In the genomic region with DNA sequence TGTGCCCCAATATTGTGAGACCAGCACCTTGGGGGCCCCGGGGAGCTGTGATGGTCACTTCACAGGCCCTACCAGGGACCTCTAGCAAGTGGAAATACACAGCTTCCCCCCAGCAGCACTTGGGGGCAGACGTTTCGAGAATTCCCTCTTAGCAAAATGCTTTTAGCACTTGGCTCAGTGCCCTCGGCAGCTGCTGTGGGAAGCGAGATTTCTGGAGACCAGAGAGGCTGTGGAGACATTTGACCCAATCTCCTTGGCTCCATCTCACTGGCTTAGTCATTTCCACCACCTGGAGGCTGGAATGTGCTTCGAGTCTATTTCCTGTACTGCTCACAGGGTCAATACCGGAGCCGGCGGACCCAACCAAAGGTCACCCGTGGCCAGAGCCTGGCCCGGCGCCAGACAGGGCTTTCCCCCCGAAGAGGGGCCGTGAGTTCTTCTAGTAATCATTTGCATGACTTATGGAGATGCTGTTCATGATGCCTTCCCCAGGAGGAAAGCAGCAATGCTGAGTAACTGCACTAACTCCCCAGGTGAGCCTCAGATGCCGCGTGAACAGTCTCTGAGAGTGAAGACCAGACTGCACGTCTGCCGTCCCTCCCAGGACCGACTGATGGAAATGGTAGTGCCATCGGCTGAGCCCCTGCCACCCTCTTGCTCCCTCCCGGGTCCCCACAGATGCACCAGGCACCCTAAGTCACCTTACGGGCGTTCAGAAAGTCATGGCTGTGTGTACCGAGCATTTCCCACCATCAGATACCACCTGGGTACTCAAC, we compare ENCODE assay signal across 1 cellular context.
TF ChIP-seq lines count a peak whose summit lies in the region.

No MANE protein-coding gene starts in this region.

TF ChIP-seq in HepG2, 621 proteins besides CTCF, POLR2A, EP300 and RAD21 (continued from another document and continues in another):
- TF ChIP-seq, protein P1, sequence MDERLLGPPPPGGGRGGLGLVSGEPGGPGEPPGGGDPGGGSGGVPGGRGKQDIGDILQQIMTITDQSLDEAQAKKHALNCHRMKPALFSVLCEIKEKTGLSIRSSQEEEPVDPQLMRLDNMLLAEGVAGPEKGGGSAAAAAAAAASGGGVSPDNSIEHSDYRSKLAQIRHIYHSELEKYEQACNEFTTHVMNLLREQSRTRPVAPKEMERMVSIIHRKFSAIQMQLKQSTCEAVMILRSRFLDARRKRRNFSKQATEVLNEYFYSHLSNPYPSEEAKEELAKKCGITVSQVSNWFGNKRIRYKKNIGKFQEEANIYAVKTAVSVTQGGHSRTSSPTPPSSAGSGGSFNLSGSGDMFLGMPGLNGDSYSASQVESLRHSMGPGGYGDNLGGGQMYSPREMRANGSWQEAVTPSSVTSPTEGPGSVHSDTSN (CRISPR knock-in tag; IDR thresholded peaks at IDR 0.05), result no peak
- TF ChIP-seq PHB2 (IDR thresholded peaks at IDR 0.05; ENCODE audit: partially characterized antibody) (no peak), ZNF564 (CRISPR knock-in tag; IDR thresholded peaks at IDR 0.05) (no peak), ZNF839 (CRISPR knock-in tag; IDR thresholded peaks at IDR 0.05; ENCODE audit: borderline replicate concordance) (no peak), ZNF558 (CRISPR knock-in tag; IDR thresholded peaks at IDR 0.05; ENCODE audit: borderline replicate concordance) (no peak), ZSCAN30 (CRISPR knock-in tag; IDR thresholded peaks at IDR 0.05) (no peak), SRSF9 (IDR thresholded peaks at IDR 0.05; ENCODE audit: borderline replicate concordance, insufficient read depth, low read depth, low read length, poor library complexity, severe bottlenecking) (no peak), NRL (CRISPR knock-in tag; IDR thresholded peaks at IDR 0.05; ENCODE audit: borderline replicate concordance) (no peak; the same call in 1 of the 2 replicates), ZNF720 (CRISPR knock-in tag; IDR thresholded peaks at IDR 0.05) (no peak), ARHGAP35 (CRISPR knock-in tag; IDR thresholded peaks at IDR 0.05; ENCODE audit: borderline replicate concordance) (no peak), SRY (CRISPR knock-in tag; IDR thresholded peaks at IDR 0.05) (no peak), ZNF343 (CRISPR knock-in tag; IDR thresholded peaks at IDR 0.05) (no peak), ZNF136 (CRISPR knock-in tag; IDR thresholded peaks at IDR 0.05; ENCODE audit: low read depth) (no peak), TP53 (CRISPR knock-in tag; conservative IDR thresholded peaks at IDR 0.05) (no peak), ZNF30 (CRISPR knock-in tag; IDR thresholded peaks at IDR 0.05) (no peak), ZNF781 (CRISPR knock-in tag; IDR thresholded peaks at IDR 0.05; ENCODE audit: borderline replicate concordance, not compliant biosample characterization) (no peak), NAIF1 (CRISPR knock-in tag; IDR thresholded peaks at IDR 0.05; ENCODE audit: borderline replicate concordance) (no peak), BORCS8-MEF2B (CRISPR knock-in tag; IDR thresholded peaks at IDR 0.05) (no peak), KAT7 (CRISPR knock-in tag; IDR thresholded peaks at IDR 0.05; ENCODE audit: borderline replicate concordance) (no peak), FOXO1 (CRISPR knock-in tag; IDR thresholded peaks at IDR 0.05) (no peak), CEBPB (IDR thresholded peaks at IDR 0.05; ENCODE audit: borderline replicate concordance, low read depth, low read length) (no peak), HDAC6 (IDR thresholded peaks at IDR 0.05; ENCODE audit: low read depth, low read length) (no peak), ZNF619 (CRISPR knock-in tag; IDR thresholded peaks at IDR 0.05) (no peak), ZSCAN29 (CRISPR knock-in tag; conservative IDR thresholded peaks at IDR 0.05) (0 out of 2 replicates have a peak, but pooled peaks have one; percentile 22), FOXA3 (CRISPR knock-in tag; IDR thresholded peaks at IDR 0.05) (peak; percentile 62), HES4 (CRISPR knock-in tag; IDR thresholded peaks at IDR 0.05; ENCODE audit: borderline replicate concordance) (no peak), NFIC (IDR thresholded peaks at IDR 0.05; ENCODE audit: low read length) (peak; percentile 71; the same call in 1 of the 2 replicates), ZFY (CRISPR knock-in tag; IDR thresholded peaks at IDR 0.05) (0 out of 2 replicates have a peak, but pooled peaks have one; percentile 27), HNRNPH1 (optimal IDR thresholded peaks at IDR 0.05; ENCODE audit: low read depth, low read length) (no peak), GATAD2A (CRISPR knock-in tag; IDR thresholded peaks at IDR 0.05) (peak; percentile 64), ZNF556 (CRISPR knock-in tag; IDR thresholded peaks at IDR 0.05; ENCODE audit: borderline replicate concordance) (no peak), ATF7-NPFF (CRISPR knock-in tag; IDR thresholded peaks at IDR 0.05; ENCODE audit: low read depth) (no peak), SMARCC2 (IDR thresholded peaks at IDR 0.05) (no peak), CREM (IDR thresholded peaks at IDR 0.05) (0 out of 2 replicates have a peak, but pooled peaks have one; percentile 19), CREM (CRISPR knock-in tag; IDR thresholded peaks at IDR 0.05) (no peak), FOXA1 (IDR thresholded peaks at IDR 0.05) (no peak), FOXA1 (CRISPR knock-in tag; IDR thresholded peaks at IDR 0.05) (peak; percentile 67), ZSCAN25 (CRISPR knock-in tag; IDR thresholded peaks at IDR 0.05) (no peak), CBFB (CRISPR knock-in tag; IDR thresholded peaks at IDR 0.05) (no peak), SYNCRIP (IDR thresholded peaks at IDR 0.05; ENCODE audit: insufficient read depth, low read depth, low read length) (no peak), RFX3 (CRISPR knock-in tag; IDR thresholded peaks at IDR 0.05) (no peak), MAZ (IDR thresholded peaks at IDR 0.05; ENCODE audit: borderline replicate concordance, low read depth, low read length) (peak; percentile 41; the same call in 1 of the 2 replicates), MAZ (CRISPR knock-in tag; IDR thresholded peaks at IDR 0.05; ENCODE audit: low read depth) (no peak), HOXA5 (CRISPR knock-in tag; IDR thresholded peaks at IDR 0.05) (0 out of 2 replicates have a peak, but pooled peaks have one; percentile 45), ZNF124 (CRISPR knock-in tag; IDR thresholded peaks at IDR 0.05) (no peak), ZNF773 (CRISPR knock-in tag; IDR thresholded peaks at IDR 0.05; ENCODE audit: borderline replicate concordance) (no peak)
- TF ChIP-seq, protein P2, sequence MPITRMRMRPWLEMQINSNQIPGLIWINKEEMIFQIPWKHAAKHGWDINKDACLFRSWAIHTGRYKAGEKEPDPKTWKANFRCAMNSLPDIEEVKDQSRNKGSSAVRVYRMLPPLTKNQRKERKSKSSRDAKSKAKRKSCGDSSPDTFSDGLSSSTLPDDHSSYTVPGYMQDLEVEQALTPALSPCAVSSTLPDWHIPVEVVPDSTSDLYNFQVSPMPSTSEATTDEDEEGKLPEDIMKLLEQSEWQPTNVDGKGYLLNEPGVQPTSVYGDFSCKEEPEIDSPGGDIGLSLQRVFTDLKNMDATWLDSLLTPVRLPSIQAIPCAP (CRISPR knock-in tag; IDR thresholded peaks at IDR 0.05; ENCODE audit: low read depth), result no peak
- TF ChIP-seq, protein P3, sequence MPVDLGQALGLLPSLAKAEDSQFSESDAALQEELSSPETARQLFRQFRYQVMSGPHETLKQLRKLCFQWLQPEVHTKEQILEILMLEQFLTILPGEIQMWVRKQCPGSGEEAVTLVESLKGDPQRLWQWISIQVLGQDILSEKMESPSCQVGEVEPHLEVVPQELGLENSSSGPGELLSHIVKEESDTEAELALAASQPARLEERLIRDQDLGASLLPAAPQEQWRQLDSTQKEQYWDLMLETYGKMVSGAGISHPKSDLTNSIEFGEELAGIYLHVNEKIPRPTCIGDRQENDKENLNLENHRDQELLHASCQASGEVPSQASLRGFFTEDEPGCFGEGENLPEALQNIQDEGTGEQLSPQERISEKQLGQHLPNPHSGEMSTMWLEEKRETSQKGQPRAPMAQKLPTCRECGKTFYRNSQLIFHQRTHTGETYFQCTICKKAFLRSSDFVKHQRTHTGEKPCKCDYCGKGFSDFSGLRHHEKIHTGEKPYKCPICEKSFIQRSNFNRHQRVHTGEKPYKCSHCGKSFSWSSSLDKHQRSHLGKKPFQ (CRISPR knock-in tag; IDR thresholded peaks at IDR 0.05; ENCODE audit: insufficient replicate concordance), result peak; percentile 26
- TF ChIP-seq, protein P4, sequence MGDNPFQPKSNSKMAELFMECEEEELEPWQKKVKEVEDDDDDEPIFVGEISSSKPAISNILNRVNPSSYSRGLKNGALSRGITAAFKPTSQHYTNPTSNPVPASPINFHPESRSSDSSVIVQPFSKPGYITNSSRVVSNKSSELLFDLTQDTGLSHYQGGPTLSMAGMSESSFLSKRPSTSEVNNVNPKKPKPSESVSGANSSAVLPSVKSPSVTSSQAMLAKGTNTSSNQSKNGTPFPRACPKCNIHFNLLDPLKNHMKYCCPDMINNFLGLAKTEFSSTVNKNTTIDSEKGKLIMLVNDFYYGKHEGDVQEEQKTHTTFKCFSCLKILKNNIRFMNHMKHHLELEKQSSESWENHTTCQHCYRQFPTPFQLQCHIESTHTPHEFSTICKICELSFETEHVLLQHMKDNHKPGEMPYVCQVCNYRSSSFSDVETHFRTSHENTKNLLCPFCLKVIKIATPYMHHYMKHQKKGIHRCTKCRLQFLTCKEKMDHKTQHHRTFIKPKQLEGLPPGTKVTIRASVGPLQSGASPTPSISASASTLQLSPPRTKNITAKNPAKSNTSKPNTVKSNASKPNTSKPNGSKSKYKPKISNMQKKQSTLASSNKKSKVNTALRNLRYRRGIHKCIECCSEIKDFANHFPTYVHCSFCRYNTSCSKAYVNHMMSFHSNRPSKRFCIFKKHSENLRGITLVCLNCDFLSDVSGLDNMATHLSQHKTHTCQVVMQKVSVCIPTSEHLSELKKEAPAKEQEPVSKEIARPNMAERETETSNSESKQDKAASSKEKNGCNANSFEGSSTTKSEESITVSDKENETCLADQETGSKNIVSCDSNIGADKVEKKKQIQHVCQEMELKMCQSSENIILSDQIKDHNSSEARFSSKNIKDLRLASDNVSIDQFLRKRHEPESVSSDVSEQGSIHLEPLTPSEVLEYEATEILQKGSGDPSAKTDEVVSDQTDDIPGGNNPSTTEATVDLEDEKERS (CRISPR knock-in tag; IDR thresholded peaks at IDR 0.05), result no peak
- TF ChIP-seq, protein P5, sequence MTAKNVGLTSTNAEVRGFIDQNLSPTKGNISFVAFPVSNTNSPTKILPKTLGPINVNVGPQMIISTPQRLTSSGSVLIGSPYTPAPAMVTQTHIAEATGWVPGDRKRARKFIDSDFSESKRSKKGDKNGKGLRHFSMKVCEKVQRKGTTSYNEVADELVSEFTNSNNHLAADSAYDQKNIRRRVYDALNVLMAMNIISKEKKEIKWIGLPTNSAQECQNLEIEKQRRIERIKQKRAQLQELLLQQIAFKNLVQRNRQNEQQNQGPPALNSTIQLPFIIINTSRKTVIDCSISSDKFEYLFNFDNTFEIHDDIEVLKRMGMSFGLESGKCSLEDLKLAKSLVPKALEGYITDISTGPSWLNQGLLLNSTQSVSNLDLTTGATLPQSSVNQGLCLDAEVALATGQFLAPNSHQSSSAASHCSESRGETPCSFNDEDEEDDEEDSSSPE (CRISPR knock-in tag; IDR thresholded peaks at IDR 0.05), result no peak
- TF ChIP-seq, protein P6, sequence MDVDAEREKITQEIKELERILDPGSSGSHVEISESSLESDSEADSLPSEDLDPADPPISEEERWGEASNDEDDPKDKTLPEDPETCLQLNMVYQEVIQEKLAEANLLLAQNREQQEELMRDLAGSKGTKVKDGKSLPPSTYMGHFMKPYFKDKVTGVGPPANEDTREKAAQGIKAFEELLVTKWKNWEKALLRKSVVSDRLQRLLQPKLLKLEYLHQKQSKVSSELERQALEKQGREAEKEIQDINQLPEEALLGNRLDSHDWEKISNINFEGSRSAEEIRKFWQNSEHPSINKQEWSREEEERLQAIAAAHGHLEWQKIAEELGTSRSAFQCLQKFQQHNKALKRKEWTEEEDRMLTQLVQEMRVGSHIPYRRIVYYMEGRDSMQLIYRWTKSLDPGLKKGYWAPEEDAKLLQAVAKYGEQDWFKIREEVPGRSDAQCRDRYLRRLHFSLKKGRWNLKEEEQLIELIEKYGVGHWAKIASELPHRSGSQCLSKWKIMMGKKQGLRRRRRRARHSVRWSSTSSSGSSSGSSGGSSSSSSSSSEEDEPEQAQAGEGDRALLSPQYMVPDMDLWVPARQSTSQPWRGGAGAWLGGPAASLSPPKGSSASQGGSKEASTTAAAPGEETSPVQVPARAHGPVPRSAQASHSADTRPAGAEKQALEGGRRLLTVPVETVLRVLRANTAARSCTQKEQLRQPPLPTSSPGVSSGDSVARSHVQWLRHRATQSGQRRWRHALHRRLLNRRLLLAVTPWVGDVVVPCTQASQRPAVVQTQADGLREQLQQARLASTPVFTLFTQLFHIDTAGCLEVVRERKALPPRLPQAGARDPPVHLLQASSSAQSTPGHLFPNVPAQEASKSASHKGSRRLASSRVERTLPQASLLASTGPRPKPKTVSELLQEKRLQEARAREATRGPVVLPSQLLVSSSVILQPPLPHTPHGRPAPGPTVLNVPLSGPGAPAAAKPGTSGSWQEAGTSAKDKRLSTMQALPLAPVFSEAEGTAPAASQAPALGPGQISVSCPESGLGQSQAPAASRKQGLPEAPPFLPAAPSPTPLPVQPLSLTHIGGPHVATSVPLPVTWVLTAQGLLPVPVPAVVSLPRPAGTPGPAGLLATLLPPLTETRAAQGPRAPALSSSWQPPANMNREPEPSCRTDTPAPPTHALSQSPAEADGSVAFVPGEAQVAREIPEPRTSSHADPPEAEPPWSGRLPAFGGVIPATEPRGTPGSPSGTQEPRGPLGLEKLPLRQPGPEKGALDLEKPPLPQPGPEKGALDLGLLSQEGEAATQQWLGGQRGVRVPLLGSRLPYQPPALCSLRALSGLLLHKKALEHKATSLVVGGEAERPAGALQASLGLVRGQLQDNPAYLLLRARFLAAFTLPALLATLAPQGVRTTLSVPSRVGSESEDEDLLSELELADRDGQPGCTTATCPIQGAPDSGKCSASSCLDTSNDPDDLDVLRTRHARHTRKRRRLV (CRISPR knock-in tag; IDR thresholded peaks at IDR 0.05), result no peak
- TF ChIP-seq, protein P7, sequence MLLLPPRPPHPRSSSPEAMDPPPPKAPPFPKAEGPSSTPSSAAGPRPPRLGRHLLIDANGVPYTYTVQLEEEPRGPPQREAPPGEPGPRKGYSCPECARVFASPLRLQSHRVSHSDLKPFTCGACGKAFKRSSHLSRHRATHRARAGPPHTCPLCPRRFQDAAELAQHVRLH (CRISPR knock-in tag; IDR thresholded peaks at IDR 0.05; ENCODE audit: borderline replicate concordance, low read depth), result no peak
- TF ChIP-seq, protein P8, sequence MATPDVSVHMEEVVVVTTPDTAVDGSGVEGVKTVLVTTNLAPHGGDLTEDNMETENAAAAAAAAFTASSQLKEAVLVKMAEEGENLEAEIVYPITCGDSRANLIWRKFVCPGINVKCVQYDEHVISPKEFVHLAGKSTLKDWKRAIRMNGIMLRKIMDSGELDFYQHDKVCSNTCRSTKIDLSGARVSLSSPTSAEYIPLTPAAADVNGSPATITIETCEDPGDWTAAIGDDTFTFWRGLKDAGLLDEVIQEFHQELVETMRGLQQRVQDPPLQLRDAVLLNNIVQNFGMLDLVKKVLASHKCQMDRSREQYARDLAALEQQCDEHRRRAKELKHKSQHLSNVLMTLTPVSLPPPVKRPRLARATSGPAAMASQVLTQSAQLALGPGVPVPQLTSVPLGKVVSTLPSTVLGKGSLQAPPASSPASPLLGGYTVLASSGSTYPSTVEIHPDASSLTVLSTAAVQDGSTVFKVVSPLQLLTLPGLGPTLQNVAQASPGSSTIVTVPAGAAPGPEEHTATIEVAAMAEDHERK (CRISPR knock-in tag; IDR thresholded peaks at IDR 0.05; ENCODE audit: low read depth), result no peak
